Comparison of ENCODE assay signal across 1 cellular context in the genomic region with DNA sequence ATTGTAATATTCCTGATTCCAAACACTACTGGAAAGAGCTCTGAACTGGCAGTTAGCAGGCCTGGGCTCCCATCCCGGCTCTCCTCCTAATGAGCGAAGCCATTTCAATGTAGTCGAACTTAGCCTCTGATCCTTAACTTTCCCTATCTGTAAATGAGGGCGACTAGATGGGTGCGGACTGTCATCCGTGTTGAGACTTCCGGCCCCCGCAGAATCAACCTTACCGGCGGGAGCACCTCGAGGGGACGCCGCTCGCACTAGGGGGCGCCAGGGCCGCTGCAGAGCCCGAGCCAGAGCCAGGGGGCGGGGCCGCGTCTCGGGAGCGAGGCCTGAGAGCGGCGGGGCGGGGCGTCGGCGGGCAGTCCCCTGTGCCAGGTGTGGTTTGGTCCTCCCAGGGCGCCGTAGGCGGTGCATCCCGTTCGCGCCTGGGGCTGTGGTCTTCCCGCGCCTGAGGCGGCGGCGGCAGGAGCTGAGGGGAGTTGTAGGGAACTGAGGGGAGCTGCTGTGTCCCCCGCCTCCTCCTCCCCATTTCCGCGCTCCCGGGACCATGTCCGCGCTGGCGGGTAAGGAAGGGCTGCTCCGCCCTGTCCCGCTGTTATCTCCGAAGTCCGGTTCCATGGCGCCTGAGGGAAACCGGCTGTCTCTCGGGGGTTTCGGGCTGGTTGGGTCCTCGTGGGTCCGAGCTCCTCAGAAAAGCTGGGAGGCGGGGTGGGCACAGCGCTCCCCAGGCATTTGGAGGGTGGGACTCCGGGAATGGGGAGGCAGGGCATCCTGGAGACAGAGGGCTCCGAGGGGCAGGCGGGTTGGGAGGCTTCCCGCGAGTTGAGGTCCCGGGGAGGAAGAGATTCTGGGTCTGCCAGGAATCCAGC.
TF ChIP-seq lines count a peak whose summit lies in the region.

A gene (plus strand): TSS at position 437 of the 869 bp plus-strand sequence. CDS start 111 bp downstream, at position 548.

TF ChIP-seq in HEK293, 187 proteins besides CTCF, POLR2A, EP300 and RAD21 (continued from another document):
- TF ChIP-seq, protein P1, sequence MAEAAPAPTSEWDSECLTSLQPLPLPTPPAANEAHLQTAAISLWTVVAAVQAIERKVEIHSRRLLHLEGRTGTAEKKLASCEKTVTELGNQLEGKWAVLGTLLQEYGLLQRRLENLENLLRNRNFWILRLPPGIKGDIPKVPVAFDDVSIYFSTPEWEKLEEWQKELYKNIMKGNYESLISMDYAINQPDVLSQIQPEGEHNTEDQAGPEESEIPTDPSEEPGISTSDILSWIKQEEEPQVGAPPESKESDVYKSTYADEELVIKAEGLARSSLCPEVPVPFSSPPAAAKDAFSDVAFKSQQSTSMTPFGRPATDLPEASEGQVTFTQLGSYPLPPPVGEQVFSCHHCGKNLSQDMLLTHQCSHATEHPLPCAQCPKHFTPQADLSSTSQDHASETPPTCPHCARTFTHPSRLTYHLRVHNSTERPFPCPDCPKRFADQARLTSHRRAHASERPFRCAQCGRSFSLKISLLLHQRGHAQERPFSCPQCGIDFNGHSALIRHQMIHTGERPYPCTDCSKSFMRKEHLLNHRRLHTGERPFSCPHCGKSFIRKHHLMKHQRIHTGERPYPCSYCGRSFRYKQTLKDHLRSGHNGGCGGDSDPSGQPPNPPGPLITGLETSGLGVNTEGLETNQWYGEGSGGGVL (tag by site-specific recombination; IDR thresholded peaks at IDR 0.05) = peak; percentile 41; the same call in 1 of the 2 replicates
- TF ChIP-seq ZNF324 (tag by site-specific recombination; IDR thresholded peaks at IDR 0.05) = 0 out of 2 replicates have a peak, but pooled peaks have one; percentile 41
- peak; percentile 83 for TF ChIP-seq ZBTB20 (tag by site-specific recombination; IDR thresholded peaks at IDR 0.05)
- no peak for TF ChIP-seq ZNF10 (tag by site-specific recombination; IDR thresholded peaks at IDR 0.05)
- TF ChIP-seq ZNF629 (tag by site-specific recombination; IDR thresholded peaks at IDR 0.05) = peak; percentile 37; the same call in 1 of the 2 replicates
- TF ChIP-seq ZNF2 (tag by site-specific recombination; IDR thresholded peaks at IDR 0.05) = peak; percentile 51; the same call in 1 of the 2 replicates
- TF ChIP-seq GLIS2 (tag by site-specific recombination; IDR thresholded peaks at IDR 0.05) = peak; percentile 56; the same call in 1 of the 2 replicates
- peak; percentile 73; the same call in 1 of the 2 replicates for TF ChIP-seq KLF16 (tag by site-specific recombination; IDR thresholded peaks at IDR 0.05)
- TF ChIP-seq FEZF1 (tag by site-specific recombination; IDR thresholded peaks at IDR 0.05) = no peak
- TF ChIP-seq, protein P2, sequence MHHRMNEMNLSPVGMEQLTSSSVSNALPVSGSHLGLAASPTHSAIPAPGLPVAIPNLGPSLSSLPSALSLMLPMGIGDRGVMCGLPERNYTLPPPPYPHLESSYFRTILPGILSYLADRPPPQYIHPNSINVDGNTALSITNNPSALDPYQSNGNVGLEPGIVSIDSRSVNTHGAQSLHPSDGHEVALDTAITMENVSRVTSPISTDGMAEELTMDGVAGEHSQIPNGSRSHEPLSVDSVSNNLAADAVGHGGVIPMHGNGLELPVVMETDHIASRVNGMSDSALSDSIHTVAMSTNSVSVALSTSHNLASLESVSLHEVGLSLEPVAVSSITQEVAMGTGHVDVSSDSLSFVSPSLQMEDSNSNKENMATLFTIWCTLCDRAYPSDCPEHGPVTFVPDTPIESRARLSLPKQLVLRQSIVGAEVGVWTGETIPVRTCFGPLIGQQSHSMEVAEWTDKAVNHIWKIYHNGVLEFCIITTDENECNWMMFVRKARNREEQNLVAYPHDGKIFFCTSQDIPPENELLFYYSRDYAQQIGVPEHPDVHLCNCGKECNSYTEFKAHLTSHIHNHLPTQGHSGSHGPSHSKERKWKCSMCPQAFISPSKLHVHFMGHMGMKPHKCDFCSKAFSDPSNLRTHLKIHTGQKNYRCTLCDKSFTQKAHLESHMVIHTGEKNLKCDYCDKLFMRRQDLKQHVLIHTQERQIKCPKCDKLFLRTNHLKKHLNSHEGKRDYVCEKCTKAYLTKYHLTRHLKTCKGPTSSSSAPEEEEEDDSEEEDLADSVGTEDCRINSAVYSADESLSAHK (tag by site-specific recombination; IDR thresholded peaks at IDR 0.05) = 0 out of 2 replicates have a peak, but pooled peaks have one; percentile 12
TF ChIP-seq in HEK293: peak in this region for 45.
